ENCODE assay signal across 19 cellular contexts in the genomic region with DNA sequence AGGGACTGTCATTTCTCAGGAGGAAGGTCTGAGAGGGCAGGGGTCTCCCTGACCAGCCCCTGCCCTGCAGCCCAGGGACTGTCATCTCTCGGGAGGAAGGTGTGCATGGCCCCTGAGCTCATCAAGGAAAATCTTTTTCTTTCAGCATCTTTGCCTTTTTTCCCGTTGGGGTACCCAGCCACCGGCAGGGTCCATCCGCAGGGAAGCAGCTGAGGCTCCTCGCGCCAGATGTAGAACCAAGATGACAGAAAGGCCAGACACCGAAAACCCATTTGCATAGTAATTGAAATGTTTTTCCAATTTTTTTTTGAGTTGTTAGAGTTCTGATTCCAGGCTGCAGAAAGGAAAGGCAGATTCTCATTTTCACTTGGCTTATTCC.
DNase-seq lines count a peak whose midpoint lies in the region; ATAC-seq and TF ChIP-seq lines count a peak whose summit lies in the region.
"Had no signal": no experiment of that assay in that cellular context is flagged by ENCODE, and none has a peak within 500 bp of the region (broad histone marks: within the 10 kb centered on the region; RNA-seq: fewer than 3 reads in every experiment).

No MANE protein-coding gene starts in this region.

- H3K36me3 Mint-ChIP-seq in WTC11, result peaks cover 18% of the 10 kb centered on the region
- H3K36me3 Mint-ChIP-seq: CD8-positive, alpha-beta T cell had no signal

- DNase-seq in cardiac septum (ENCODE audit: low spot score), result peak; percentile 49
- DNase-seq in left ventricle myocardium inferior, result no peak
- DNase-seq in osteoblast (ENCODE audit: insufficient read length, low spot score, missing footprints), result peak; percentile 57
- DNase-seq in NCI-H1092 (lab: John Stamatoyannopoulos, UW), result no peak
- no peak for DNase-seq in WTC11 (ENCODE audit: low spot score)
- DNase-seq: CD4-positive, CD25-positive, alpha-beta regulatory T cell; CD8-positive, alpha-beta T cell; DMS153; DND-41; GOT3; HFFc6 had no signal

- CTCF ChIA-PET in WTC11 (lab: Charles Lee), result no interaction called here

- peaks cover 30% of the 10 kb centered on the region for H3K27me3 Mint-ChIP-seq in WTC11 (ENCODE audit: low read depth)
- H3K27me3 Mint-ChIP-seq: B cell had no signal

- POLR2A ChIA-PET in WTC11 (lab: Charles Lee), result no interaction called here

- H3K27ac Mint-ChIP-seq in WTC11, result no peak overlapping the region
- H3K27ac Mint-ChIP-seq: B cell; CD4-positive, CD25-positive, alpha-beta regulatory T cell; CD8-positive, alpha-beta T cell; HFFc6 had no signal

- H3K4me3 ChIP-seq in left ventricle myocardium inferior (no peak overlapping the region), iPS-18c (ENCODE audit: insufficient read depth, low read depth, low read length) (peak overlapping the region; percentile 9; the same call in 1 of the 2 replicates), osteoblast (ENCODE audit: insufficient read depth, low read length) (no peak overlapping the region)
- H3K4me3 ChIP-seq: BLaER1, HAP-1 had no signal

- no peaks in the 10 kb centered on the region for H3K4me1 ChIP-seq in left ventricle myocardium inferior
- H3K4me1 ChIP-seq in osteoblast (ENCODE audit: insufficient read depth, low read length), result no peaks in the 10 kb centered on the region
- H3K4me1 ChIP-seq: BLaER1, Caco-2, HAP-1 had no signal

- no peak overlapping the region for H2AFZ ChIP-seq in osteoblast (ENCODE audit: low read length)

- H3K79me2 ChIP-seq in osteoblast (ENCODE audit: insufficient read depth, low read length), result no peaks in the 10 kb centered on the region

- TF ChIP-seq CTCF in left ventricle myocardium inferior (IDR thresholded peaks at IDR 0.05; ENCODE audit: borderline replicate concordance) (no peak), osteoblast (IDR thresholded peaks at IDR 0.05; ENCODE audit: extremely low read depth, low read depth, low read length) (no peak), WTC11 (IDR thresholded peaks at IDR 0.05) (no peak)

- no peak overlapping the region for H3K4me3 Mint-ChIP-seq in WTC11
- H3K4me3 Mint-ChIP-seq: B cell; CD4-positive, CD25-positive, alpha-beta regulatory T cell; CD8-positive, alpha-beta T cell; HFFc6 had no signal

- H3K4me1 Mint-ChIP-seq in WTC11, result no peaks in the 10 kb centered on the region
- H3K4me1 Mint-ChIP-seq: B cell; CD4-positive, CD25-positive, alpha-beta regulatory T cell had no signal

- H3K4me2 ChIP-seq in osteoblast (ENCODE audit: insufficient read depth, low read length), result no peak overlapping the region
- H3K4me2 ChIP-seq: BLaER1 had no signal

- no peak overlapping the region for H3K27ac ChIP-seq in left ventricle myocardium inferior (replicated peaks)
- H3K27ac ChIP-seq in osteoblast (ENCODE audit: low read depth, low read length), result no peak overlapping the region
- H3K27ac ChIP-seq: 22Rv1, BLaER1, C4-2B had no signal

- H4K20me1 ChIP-seq in osteoblast (ENCODE audit: insufficient read depth, low read length), result no peaks in the 10 kb centered on the region
- H4K20me1 ChIP-seq: BLaER1 had no signal

- H3K9me3 ChIP-seq in left ventricle myocardium inferior (replicated peaks) (no peaks in the 10 kb centered on the region), iPS-18c (ENCODE audit: control insufficient read depth, insufficient read depth, low read length) (peaks cover 56% of the 10 kb centered on the region), osteoblast (ENCODE audit: low read depth, low read length) (no peaks in the 10 kb centered on the region)
- H3K9me3 ChIP-seq: BLaER1, Caco-2, HAP-1 had no signal

- H3K9me3 Mint-ChIP-seq in WTC11, result peaks cover 19% of the 10 kb centered on the region
- H3K9me3 Mint-ChIP-seq: CD8-positive, alpha-beta T cell had no signal

- intact Hi-C loops in cardiac septum (cut with DNase I), result no loop called here
- intact Hi-C loops in left ventricle myocardium inferior (cut with micrococcal nuclease), result no loop called here

- ATAC-seq in WTC11 (no peak), HG02870 (IDR thresholded peaks at IDR 0.05; ENCODE audit: unreplicated experiment) (no peak)
- ATAC-seq: CD8-positive, alpha-beta T cell had no signal

- peaks cover 82% of the 10 kb centered on the region for H3K27me3 ChIP-seq in left ventricle myocardium inferior (ENCODE audit: low read depth)
- H3K27me3 ChIP-seq in osteoblast (ENCODE audit: insufficient read depth, low read length), result no peaks in the 10 kb centered on the region
- H3K27me3 ChIP-seq: BLaER1 had no signal

- H3K36me3 ChIP-seq in left ventricle myocardium inferior (no peaks in the 10 kb centered on the region), osteoblast (ENCODE audit: insufficient read depth, low read length) (no peaks in the 10 kb centered on the region)
- H3K36me3 ChIP-seq: BLaER1, HAP-1 had no signal

TF ChIP-seq in WTC11, 78 proteins besides CTCF, POLR2A, EP300 and RAD21 (continues in another document):
- TF ChIP-seq, protein P1, sequence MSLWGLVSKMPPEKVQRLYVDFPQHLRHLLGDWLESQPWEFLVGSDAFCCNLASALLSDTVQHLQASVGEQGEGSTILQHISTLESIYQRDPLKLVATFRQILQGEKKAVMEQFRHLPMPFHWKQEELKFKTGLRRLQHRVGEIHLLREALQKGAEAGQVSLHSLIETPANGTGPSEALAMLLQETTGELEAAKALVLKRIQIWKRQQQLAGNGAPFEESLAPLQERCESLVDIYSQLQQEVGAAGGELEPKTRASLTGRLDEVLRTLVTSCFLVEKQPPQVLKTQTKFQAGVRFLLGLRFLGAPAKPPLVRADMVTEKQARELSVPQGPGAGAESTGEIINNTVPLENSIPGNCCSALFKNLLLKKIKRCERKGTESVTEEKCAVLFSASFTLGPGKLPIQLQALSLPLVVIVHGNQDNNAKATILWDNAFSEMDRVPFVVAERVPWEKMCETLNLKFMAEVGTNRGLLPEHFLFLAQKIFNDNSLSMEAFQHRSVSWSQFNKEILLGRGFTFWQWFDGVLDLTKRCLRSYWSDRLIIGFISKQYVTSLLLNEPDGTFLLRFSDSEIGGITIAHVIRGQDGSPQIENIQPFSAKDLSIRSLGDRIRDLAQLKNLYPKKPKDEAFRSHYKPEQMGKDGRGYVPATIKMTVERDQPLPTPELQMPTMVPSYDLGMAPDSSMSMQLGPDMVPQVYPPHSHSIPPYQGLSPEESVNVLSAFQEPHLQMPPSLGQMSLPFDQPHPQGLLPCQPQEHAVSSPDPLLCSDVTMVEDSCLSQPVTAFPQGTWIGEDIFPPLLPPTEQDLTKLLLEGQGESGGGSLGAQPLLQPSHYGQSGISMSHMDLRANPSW (CRISPR knock-in tag; conservative IDR thresholded peaks at IDR 0.05; ENCODE audit: low read depth), result no peak
- TF ChIP-seq SMAD4 (CRISPR knock-in tag; IDR thresholded peaks at IDR 0.05) (no peak), GRHL2 (CRISPR knock-in tag; IDR thresholded peaks at IDR 0.05; ENCODE audit: insufficient replicate concordance, severe bottlenecking) (no peak), ZBTB21 (CRISPR knock-in tag; IDR thresholded peaks at IDR 0.05; ENCODE audit: borderline replicate concordance) (no peak), TP53 (CRISPR knock-in tag; IDR thresholded peaks at IDR 0.05) (no peak), KAT7 (CRISPR knock-in tag; IDR thresholded peaks at IDR 0.05; ENCODE audit: borderline replicate concordance) (no peak), TEAD4 (CRISPR knock-in tag; IDR thresholded peaks at IDR 0.05) (no peak), TCF7 (CRISPR knock-in tag; IDR thresholded peaks at IDR 0.05; ENCODE audit: low read depth) (no peak), CREM (CRISPR knock-in tag; IDR thresholded peaks at IDR 0.05) (no peak)
- TF ChIP-seq, protein P2, sequence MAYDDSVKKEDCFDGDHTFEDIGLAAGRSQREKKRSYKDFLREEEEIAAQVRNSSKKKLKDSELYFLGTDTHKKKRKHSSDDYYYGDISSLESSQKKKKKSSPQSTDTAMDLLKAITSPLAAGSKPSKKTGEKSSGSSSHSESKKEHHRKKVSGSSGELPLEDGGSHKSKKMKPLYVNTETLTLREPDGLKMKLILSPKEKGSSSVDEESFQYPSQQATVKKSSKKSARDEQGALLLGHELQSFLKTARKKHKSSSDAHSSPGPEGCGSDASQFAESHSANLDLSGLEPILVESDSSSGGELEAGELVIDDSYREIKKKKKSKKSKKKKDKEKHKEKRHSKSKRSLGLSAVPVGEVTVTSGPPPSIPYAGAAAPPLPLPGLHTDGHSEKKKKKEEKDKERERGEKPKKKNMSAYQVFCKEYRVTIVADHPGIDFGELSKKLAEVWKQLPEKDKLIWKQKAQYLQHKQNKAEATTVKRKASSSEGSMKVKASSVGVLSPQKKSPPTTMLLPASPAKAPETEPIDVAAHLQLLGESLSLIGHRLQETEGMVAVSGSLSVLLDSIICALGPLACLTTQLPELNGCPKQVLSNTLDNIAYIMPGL (CRISPR knock-in tag; IDR thresholded peaks at IDR 0.05), result no peak
- TF ChIP-seq, protein P3, sequence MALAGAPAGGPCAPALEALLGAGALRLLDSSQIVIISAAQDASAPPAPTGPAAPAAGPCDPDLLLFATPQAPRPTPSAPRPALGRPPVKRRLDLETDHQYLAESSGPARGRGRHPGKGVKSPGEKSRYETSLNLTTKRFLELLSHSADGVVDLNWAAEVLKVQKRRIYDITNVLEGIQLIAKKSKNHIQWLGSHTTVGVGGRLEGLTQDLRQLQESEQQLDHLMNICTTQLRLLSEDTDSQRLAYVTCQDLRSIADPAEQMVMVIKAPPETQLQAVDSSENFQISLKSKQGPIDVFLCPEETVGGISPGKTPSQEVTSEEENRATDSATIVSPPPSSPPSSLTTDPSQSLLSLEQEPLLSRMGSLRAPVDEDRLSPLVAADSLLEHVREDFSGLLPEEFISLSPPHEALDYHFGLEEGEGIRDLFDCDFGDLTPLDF (CRISPR knock-in tag; IDR thresholded peaks at IDR 0.05), result no peak
- TF ChIP-seq, protein P4, sequence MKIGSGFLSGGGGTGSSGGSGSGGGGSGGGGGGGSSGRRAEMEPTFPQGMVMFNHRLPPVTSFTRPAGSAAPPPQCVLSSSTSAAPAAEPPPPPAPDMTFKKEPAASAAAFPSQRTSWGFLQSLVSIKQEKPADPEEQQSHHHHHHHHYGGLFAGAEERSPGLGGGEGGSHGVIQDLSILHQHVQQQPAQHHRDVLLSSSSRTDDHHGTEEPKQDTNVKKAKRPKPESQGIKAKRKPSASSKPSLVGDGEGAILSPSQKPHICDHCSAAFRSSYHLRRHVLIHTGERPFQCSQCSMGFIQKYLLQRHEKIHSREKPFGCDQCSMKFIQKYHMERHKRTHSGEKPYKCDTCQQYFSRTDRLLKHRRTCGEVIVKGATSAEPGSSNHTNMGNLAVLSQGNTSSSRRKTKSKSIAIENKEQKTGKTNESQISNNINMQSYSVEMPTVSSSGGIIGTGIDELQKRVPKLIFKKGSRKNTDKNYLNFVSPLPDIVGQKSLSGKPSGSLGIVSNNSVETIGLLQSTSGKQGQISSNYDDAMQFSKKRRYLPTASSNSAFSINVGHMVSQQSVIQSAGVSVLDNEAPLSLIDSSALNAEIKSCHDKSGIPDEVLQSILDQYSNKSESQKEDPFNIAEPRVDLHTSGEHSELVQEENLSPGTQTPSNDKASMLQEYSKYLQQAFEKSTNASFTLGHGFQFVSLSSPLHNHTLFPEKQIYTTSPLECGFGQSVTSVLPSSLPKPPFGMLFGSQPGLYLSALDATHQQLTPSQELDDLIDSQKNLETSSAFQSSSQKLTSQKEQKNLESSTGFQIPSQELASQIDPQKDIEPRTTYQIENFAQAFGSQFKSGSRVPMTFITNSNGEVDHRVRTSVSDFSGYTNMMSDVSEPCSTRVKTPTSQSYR (CRISPR knock-in tag; IDR thresholded peaks at IDR 0.05), result no peak

Comparison
In these comparisons a context has a peak if more than half of its experiments do, and no peak if none do; other contexts are left out.
1. DNase-seq: peak in cardiac septum (single experiment) and osteoblast (single experiment); none in left ventricle myocardium inferior (single experiment), NCI-H1092 (single experiment) and WTC11 (single experiment).